Comparison of ENCODE assay signal across 8 cellular contexts in genomic region chr7:2645274-2645868, GRCh38. TPM values are rescaled to one million over a fixed set of nuclear protein-coding genes. Genes with fewer than 3 reads are reported as not detected.
DNase-seq lines count a peak whose midpoint lies in the region; ATAC-seq and TF ChIP-seq lines count a peak whose summit lies in the region.

No MANE protein-coding gene starts in this region.

- H4K20me1 ChIP-seq in GM23338 (replicated peaks; ENCODE audit: insufficient read depth) (no peaks in the 10 kb centered on the region; the same call in 1 of the 2 replicates), OCI-LY1 (ENCODE audit: insufficient read depth, low read length) (no peaks in the 10 kb centered on the region)

- H3F3A ChIP-seq in GM23338 (replicated peaks; ENCODE audit: low read depth) = 0 out of 2 replicates have a peak, but pooled peaks cover 4% of the 10 kb centered on the region
- H3F3A ChIP-seq in OCI-LY1 (ENCODE audit: insufficient read depth, low read length) = no peaks in the 10 kb centered on the region

- H3K79me2 ChIP-seq in GM23338 (replicated peaks; ENCODE audit: insufficient read depth) (peaks cover 31% of the 10 kb centered on the region), OCI-LY1 (ENCODE audit: insufficient read depth, low read length) (no peaks in the 10 kb centered on the region)

- peaks cover 28% of the 10 kb centered on the region for H3K4me1 Mint-ChIP-seq in GM23338
- peaks cover 82% of the 10 kb centered on the region for H3K4me1 Mint-ChIP-seq in dendritic cell treated with granulocyte-macrophage colony-stimulating factor and Interleukin-4, amounts not matched to agents 40 ng/mL and 50 ng/mL, for 4 days (ENCODE audit: low read depth)

- H3K9me3 Mint-ChIP-seq in GM23338 = no peaks in the 10 kb centered on the region
- no peaks in the 10 kb centered on the region for H3K9me3 Mint-ChIP-seq in dendritic cell treated with granulocyte-macrophage colony-stimulating factor and Interleukin-4, amounts not matched to agents 40 ng/mL and 50 ng/mL, for 4 days

- peaks cover 22% of the 10 kb centered on the region for H3K27me3 Mint-ChIP-seq in GM23338 (ENCODE audit: insufficient read depth, low read depth, poor library complexity)
- H3K27me3 Mint-ChIP-seq in dendritic cell treated with granulocyte-macrophage colony-stimulating factor and Interleukin-4, amounts not matched to agents 40 ng/mL and 50 ng/mL, for 4 days = no peaks in the 10 kb centered on the region

- no peaks in the 10 kb centered on the region for H3K9me3 ChIP-seq in OCI-LY1 (ENCODE audit: low read length)

- TF ChIP-seq CTCF in GM13976 (IDR thresholded peaks at IDR 0.05; ENCODE audit: borderline replicate concordance, control extremely low read depth, extremely low read depth, insufficient read depth, missing control alignments) (no peak), GM23338 (conservative IDR thresholded peaks at IDR 0.05; ENCODE audit: low read depth in 2 of 2) (no peak), OCI-LY1 (IDR thresholded peaks at IDR 0.05; ENCODE audit: low read length) (no peak)

- intact Hi-C loops in dendritic cell treated with granulocyte-macrophage colony-stimulating factor and Interleukin-4, amounts not matched to agents 40 ng/mL and 50 ng/mL, for 4 days (cut with micrococcal nuclease) = loop anchor here (5.0 kb wide), 1 partner anchor 38 kb away; no protein-coding TSS in a partner anchor

- peak overlapping the region; percentile 95 for H3K27ac Mint-ChIP-seq in GM23338
- peak overlapping the region; percentile 91 for H3K27ac Mint-ChIP-seq in dendritic cell treated with granulocyte-macrophage colony-stimulating factor and Interleukin-4, amounts not matched to agents 40 ng/mL and 50 ng/mL, for 4 days

- no peak overlapping the region for H3K9ac ChIP-seq in OCI-LY1 (ENCODE audit: low read length)

- no peaks in the 10 kb centered on the region for H3K27me3 ChIP-seq in GM23338 (ENCODE audit: insufficient read depth)
- no peaks in the 10 kb centered on the region for H3K27me3 ChIP-seq in OCI-LY1 (ENCODE audit: insufficient read depth, low read length)

- H3K9me2 ChIP-seq in GM23338 (ENCODE audit: insufficient read depth) = no peaks in the 10 kb centered on the region
- H3K9me2 ChIP-seq in OCI-LY1 (ENCODE audit: low read depth, low read length) = no peaks in the 10 kb centered on the region

- H3K4me2 ChIP-seq in GM23338 (peak overlapping the region; percentile 72), OCI-LY1 (ENCODE audit: low read length) (peak overlapping the region; percentile 25)

- H3K4me1 ChIP-seq in GM23338 (ENCODE audit: insufficient read depth) (peaks cover 35% of the 10 kb centered on the region), OCI-LY1 (ENCODE audit: insufficient read depth, low read length, severe bottlenecking) (peaks cover 34% of the 10 kb centered on the region)

- H3K36me3 ChIP-seq in GM23338 (ENCODE audit: insufficient read depth) (no peaks in the 10 kb centered on the region; the same call in 1 of the 2 replicates), OCI-LY1 (ENCODE audit: insufficient read depth, low read length) (no peaks in the 10 kb centered on the region)

- no peak overlapping the region for H2AFZ ChIP-seq in GM23338
- H2AFZ ChIP-seq in OCI-LY1 (ENCODE audit: low read length) = no peak overlapping the region

- peaks cover 9% of the 10 kb centered on the region; the same call in 1 of the 3 replicates for H3K36me3 Mint-ChIP-seq in GM23338 (ENCODE audit: low read depth)
- peaks cover 93% of the 10 kb centered on the region for H3K36me3 Mint-ChIP-seq in dendritic cell treated with granulocyte-macrophage colony-stimulating factor and Interleukin-4, amounts not matched to agents 40 ng/mL and 50 ng/mL, for 4 days (ENCODE audit: low read depth)

- in situ Hi-C loops in GM13976 (cut with MboI; ENCODE audit: low sequenced_read_pairs, unreplicated experiment) = no loop called here

- H3K4me3 Mint-ChIP-seq in GM23338 = peak overlapping the region; percentile 19; the same call in 1 of the 3 replicates
- H3K4me3 Mint-ChIP-seq in dendritic cell treated with granulocyte-macrophage colony-stimulating factor and Interleukin-4, amounts not matched to agents 40 ng/mL and 50 ng/mL, for 4 days = peak overlapping the region; percentile 31

- ATAC-seq in GM23338 (no peak; the same call in 2 of the 3 replicates), HG03025 (IDR thresholded peaks at IDR 0.05; ENCODE audit: low FRiP score, unreplicated experiment) (no peak)

- H3K4me3 ChIP-seq in GM23338 (peak overlapping the region; percentile 26; the same call in 1 of the 2 replicates), OCI-LY1 (ENCODE audit: low read depth, low read length, poor library complexity, severe bottlenecking) (no peak overlapping the region)

- H3K27ac ChIP-seq in GM23338 (ENCODE audit: low read depth) (peak overlapping the region; percentile 94), OCI-LY1 (ENCODE audit: low read depth, low read length, poor library complexity, severe bottlenecking) (no peak overlapping the region)

- DNase-seq in GM13976 (ENCODE audit: low spot score) (peak; percentile 75), GM23338 (ENCODE audit: low spot score) (peak; percentile 60), NCI-H1417 treated with DMSO at 0.1 percent for 48 hours (lab: John Stamatoyannopoulos, UW) (no peak), NCI-H526 (lab: John Stamatoyannopoulos, UW) (no peak), NCI-H524 treated with DMSO at 0.1 percent for 48 hours (lab: John Stamatoyannopoulos, UW) (no peak)

TF ChIP-seq in GM23338, 12 proteins besides CTCF, POLR2A, EP300 and RAD21:
- TF ChIP-seq EZH2phosphoT487 (IDR thresholded peaks at IDR 0.05; ENCODE audit: unreplicated experiment) (no peak), ETS1 (IDR thresholded peaks at IDR 0.05) (peak; percentile 69; the same call in 1 of the 2 replicates)

RNA-seq across cellular contexts. Expression of gene TTYH3, which starts 13.6 kb away (rescaled TPM):
- 113 and 126 TPM in 2 replicates for total RNA-seq in GM23338 (2014; rRNA removed; shearing (Covaris generic))
- 59.6 and 62.3 TPM in 2 replicates for polyA plus RNA-seq in GM23338 (2016; fragmentation: Nextera tagmentation; extraction: Ambion mirVana)

RNA-seq across cellular contexts. Expression of gene AMZ1, which starts 42.6 kb away (rescaled TPM):
- total RNA-seq in GM23338 (2014; rRNA removed; shearing (Covaris generic)) = 0.73 and 1.6 TPM in 2 replicates
- polyA plus RNA-seq in GM23338 (2016; fragmentation: Nextera tagmentation; extraction: Ambion mirVana) = 2.0 and 4.5 TPM in 2 replicates

Comparison
In these comparisons a context has a peak if more than half of its experiments do, and no peak if none do; other contexts are left out.
1. DNase-seq: peak in GM13976 (single experiment) and GM23338 (single experiment); none in NCI-H1417 treated with DMSO at 0.1 percent for 48 hours (single experiment), NCI-H526 (0 of 2) and NCI-H524 treated with DMSO at 0.1 percent for 48 hours (single experiment).